Comparison of ENCODE assay signal across 11 cellular contexts in the genomic region with DNA sequence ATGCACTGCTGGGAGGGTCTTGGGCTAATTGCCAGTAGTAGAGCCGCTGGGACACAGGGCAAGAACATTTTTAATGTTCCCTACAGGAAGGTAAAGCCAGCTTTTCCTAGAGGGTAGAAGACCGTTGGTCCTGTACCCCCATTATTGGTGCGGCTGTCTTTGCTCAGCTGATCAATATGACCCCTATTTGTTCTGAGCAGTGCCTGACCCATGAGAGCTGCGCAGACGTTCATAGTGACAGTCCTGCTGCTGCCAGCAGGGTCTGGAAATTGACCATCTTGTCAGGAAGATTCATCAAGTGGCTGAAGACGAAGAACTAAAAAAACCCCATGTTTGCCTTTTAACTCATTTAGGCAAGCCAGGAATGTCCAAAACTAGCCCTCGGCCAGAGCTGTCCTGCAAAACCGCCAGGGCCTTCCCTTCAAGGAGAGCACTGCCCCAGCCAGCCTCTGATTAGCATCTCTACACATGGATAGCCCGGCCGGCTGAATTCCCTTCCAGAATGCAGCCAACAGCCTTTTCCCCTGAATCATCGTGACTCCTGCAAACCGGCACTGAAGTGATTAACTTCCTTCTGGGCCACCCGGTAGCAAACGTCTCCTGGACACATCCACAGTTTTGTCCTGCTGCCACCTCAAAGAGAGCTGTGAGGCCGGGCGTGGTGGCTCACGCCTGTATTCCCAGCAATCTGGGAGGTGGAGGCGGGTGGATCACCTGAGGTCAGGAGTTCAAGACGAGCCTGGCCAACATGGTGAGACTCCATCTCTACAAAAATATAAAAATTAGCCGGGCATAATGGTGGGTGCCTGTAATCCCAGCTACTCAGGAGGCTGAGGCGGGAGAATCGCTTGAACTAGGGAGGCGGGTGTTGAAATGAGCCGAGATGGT. TPM values are rescaled to one million over a fixed set of nuclear protein-coding genes. Genes with fewer than 3 reads are reported as not detected.
A peak's percentile ranks its signal among the peaks of the same experiment; 100 is the strongest.
DNase-seq lines count a peak whose midpoint lies in the region; ATAC-seq and TF ChIP-seq lines count a peak whose summit lies in the region.
"Had no signal": no experiment of that assay in that cellular context is flagged by ENCODE, and none has a peak within 500 bp of the region (broad histone marks: within the 10 kb centered on the region; RNA-seq: fewer than 3 reads in every experiment).

No MANE protein-coding gene starts in this region.

- no peak overlapping the region for H3K18ac ChIP-seq in neuronal stem cell (ENCODE audit: low read length)

- H3K9me3 ChIP-seq in neuronal stem cell (replicated peaks in 1 of 2; ENCODE audit: control insufficient read depth in 2 of 2, insufficient read depth in 1 of 2, low read depth in 1 of 2, low read length in 2 of 2) = peaks cover 0 to 1% of the 10 kb centered on the region in 2 donors

- no peak overlapping the region for H3K27ac ChIP-seq in neuronal stem cell (replicated peaks; ENCODE audit: low read length)

- ATAC-seq in esophagus mucosa (peak; percentile 48), HG03108 (IDR thresholded peaks at IDR 0.05; ENCODE audit: unreplicated experiment) (no peak), HG02798 (IDR thresholded peaks at IDR 0.05; ENCODE audit: poor library complexity, unreplicated experiment) (no peak), omental fat pad (ENCODE audit: low FRiP score) (no peak)
- ATAC-seq: activated T-helper 17 cell treated with anti-CD3 and anti-CD28 coated beads, Interleukin-2, amount 50 U/mL, for 72 hours had no signal

- in situ Hi-C loops in Caki2 (cut with HindIII; ENCODE audit: low pct_unique_long_range_greater_than_20kb, low sequenced_read_pairs) = no loop called here

- H2AK5ac ChIP-seq in neuronal stem cell (ENCODE audit: low read depth, low read length) = no peak overlapping the region

- H3K9ac ChIP-seq in neuronal stem cell (ENCODE audit: low read depth, low read length, poor library complexity) = no peak overlapping the region

- peak overlapping the region; percentile 19 for H2BK5ac ChIP-seq in neuronal stem cell (ENCODE audit: low read length)

- no peak overlapping the region for H3K4ac ChIP-seq in neuronal stem cell (ENCODE audit: low read length)

- no peaks in the 10 kb centered on the region for H3K36me3 ChIP-seq in neuronal stem cell (replicated peaks in 1 of 2; ENCODE audit: control insufficient read depth in 2 of 2, insufficient read depth in 2 of 2, low read length in 2 of 2)

- H3K4me1 ChIP-seq in neuronal stem cell (ENCODE audit: control insufficient read depth in 2 of 2, insufficient read depth in 1 of 2, low read depth in 1 of 2, low read length in 2 of 2) = peaks cover 0 to 14% of the 10 kb centered on the region in 2 donors

- no peak overlapping the region for H4K91ac ChIP-seq in neuronal stem cell (ENCODE audit: low read depth, low read length, poor library complexity)

- no peak overlapping the region for H3K4me2 ChIP-seq in neuronal stem cell (ENCODE audit: insufficient read depth, low read length, poor library complexity, severe bottlenecking)

- peak overlapping the region; percentile 74 for H2AFZ ChIP-seq in neuronal stem cell (ENCODE audit: low read length)

- DNase-seq in Caki2 (ENCODE audit: low read depth) = peak; percentile 95
- peak; percentile 92 for DNase-seq in RPMI7951 (ENCODE audit: low read depth)
- no peak for DNase-seq in neuronal stem cell (ENCODE audit: low spot score)
- DNase-seq in omental fat pad (ENCODE audit: low spot score) = no peak
- no peak for DNase-seq in NOMO-1 treated with dmso at 0.1 percent for 144 hours (lab: John Stamatoyannopoulos, UW; ENCODE audit: unreplicated experiment)
- DNase-seq: glutamatergic neuron; stimulated activated CD4-positive, alpha-beta T cell treated with anti-CD3 and anti-CD28 coated beads, Interleukin-15, amount 100 ng/mL, for 24 hours had no signal

- H3K79me1 ChIP-seq in neuronal stem cell (ENCODE audit: low read depth, low read length) = no peaks in the 10 kb centered on the region

- H3K14ac ChIP-seq in neuronal stem cell (ENCODE audit: low read length) = no peak overlapping the region

- no peak overlapping the region for H4K8ac ChIP-seq in neuronal stem cell (ENCODE audit: low read depth, low read length)

- no peak overlapping the region for H3K23ac ChIP-seq in neuronal stem cell (ENCODE audit: low read depth, low read length, poor library complexity)

- peak overlapping the region; percentile 22 for H2BK12ac ChIP-seq in neuronal stem cell (ENCODE audit: low read length)

- no peak overlapping the region for H3K4me3 ChIP-seq in neuronal stem cell (ENCODE audit: low read length in 2 of 2)

- H3K27me3 ChIP-seq in neuronal stem cell (ENCODE audit: control insufficient read depth in 3 of 3, insufficient read depth in 3 of 3, low read depth in 1 of 3, low read length in 3 of 3) = no peaks in the 10 kb centered on the region

- WGBS in neuronal stem cell (ENCODE audit: extremely low coverage in 2 of 2, insufficient read length in 2 of 2, insufficient replicate concordance in 1 of 2), 2 donors = no CpG with 5 or more reads among the region's 24 CpGs

- no peak overlapping the region for H2BK15ac ChIP-seq in neuronal stem cell (ENCODE audit: low read length)

- no peak for TF ChIP-seq CTCF in omental fat pad (IDR thresholded peaks at IDR 0.05)

- no peak overlapping the region for H2BK120ac ChIP-seq in neuronal stem cell (ENCODE audit: low read depth, low read length)

RNA-seq across cellular contexts. Expression of gene EEIG1, which starts 20.9 kb away (rescaled TPM):
- total RNA-seq in Caki2 (2014; rRNA removed; shearing (Covaris generic); ENCODE audit: low replicate concordance) = 93.4 and 140 TPM in 2 replicates
- total RNA-seq in RPMI7951 (2014; rRNA removed; shearing (Covaris generic)) = 2.8 and 5.4 TPM in 2 replicates
- total RNA-seq in esophagus mucosa = 108 TPM
- 22.0 TPM for polyA plus RNA-seq in neuronal stem cell (2013, experiment 1 of 2)
- polyA plus RNA-seq in neuronal stem cell (2013, experiment 2 of 2) = 22.8 TPM
- 1 to 10 TPM; 4.8 to 9.0 (median 7.1) TPM for total RNA-seq in omental fat pad

Comparison
In these comparisons a context has a peak if more than half of its experiments do, and no peak if none do; other contexts are left out.
1. DNase-seq: peak in Caki2 (single experiment) and RPMI7951 (single experiment); none in neuronal stem cell (single experiment), omental fat pad (single experiment) and NOMO-1 treated with dmso at 0.1 percent for 144 hours (single experiment).